Comparison of ENCODE assay signal across 18 cellular contexts in genomic region chr2:12110074-12110473, GRCh38.
DNase-seq lines count a peak whose midpoint lies in the region; ATAC-seq and TF ChIP-seq lines count a peak whose summit lies in the region.
"Had no signal": no experiment of that assay in that cellular context is flagged by ENCODE, and none has a peak within 500 bp of the region (broad histone marks: within the 10 kb centered on the region; RNA-seq: fewer than 3 reads in every experiment).

No MANE protein-coding gene starts in this region.

- CTCF ChIA-PET in activated CD4-positive, alpha-beta memory T cell treated with anti-CD3 and anti-CD28 coated beads for 36 hours (lab: Charles Lee), result no interaction called here
- CTCF ChIA-PET in activated CD4-positive, alpha-beta memory T cell treated with anti-CD3 and anti-CD28 coated beads, Interleukin-2, amount 10 ng/mL, durations not matched to agents 7 days and 5 days (lab: Charles Lee), result no interaction called here
- CTCF ChIA-PET in activated B cell treated with CpG ODN at 0.5 μM for 24 hours (lab: Charles Lee), result no interaction called here

- no peak for ATAC-seq in activated B cell treated with CpG ODN at 0.5 μM for 24 hours (ENCODE audit: low read depth)
- peak; percentile 20 for ATAC-seq in stimulated activated naive CD8-positive, alpha-beta T cell treated with anti-CD3 and anti-CD28 coated beads, Interleukin-15, Interleukin-2, amounts not matched to agents 100 U/mL and 50 U/mL, for 24 hours

- H3K9me3 ChIP-seq in smooth muscle cell (replicated peaks; ENCODE audit: low read depth), result no peaks in the 10 kb centered on the region
- H3K9me3 ChIP-seq: thyroid gland had no signal

- no peaks in the 10 kb centered on the region for H3F3A ChIP-seq in smooth muscle cell (ENCODE audit: low read depth)

- no peaks in the 10 kb centered on the region for H4K20me1 ChIP-seq in smooth muscle cell (ENCODE audit: low read depth)

- no peak overlapping the region for H3K27ac ChIP-seq in smooth muscle cell (ENCODE audit: low read depth)
- H3K27ac ChIP-seq: coronary artery, thyroid gland had no signal

- peak overlapping the region; percentile 3 for H3K4me3 Mint-ChIP-seq in activated CD4-positive, alpha-beta memory T cell treated with anti-CD3 and anti-CD28 coated beads for 36 hours
- H3K4me3 Mint-ChIP-seq in activated CD4-positive, alpha-beta memory T cell treated with anti-CD3 and anti-CD28 coated beads, Interleukin-2, amount 10 ng/mL, durations not matched to agents 7 days and 5 days, result no peak overlapping the region
- peak overlapping the region; percentile 24 for H3K4me3 Mint-ChIP-seq in activated B cell treated with CpG ODN at 0.5 μM for 24 hours

- WGBS in smooth muscle cell (ENCODE audit: low lambda C conversion rate), result 78% methylated on average over 4 of the region's 4 CpGs

- no peaks in the 10 kb centered on the region for H3K27me3 ChIP-seq in smooth muscle cell (ENCODE audit: low read depth)
- H3K27me3 ChIP-seq: thyroid gland had no signal

- H3K36me3 ChIP-seq in smooth muscle cell (ENCODE audit: low read depth), result no peaks in the 10 kb centered on the region
- H3K36me3 ChIP-seq: thyroid gland had no signal

- TF ChIP-seq CTCF in activated B cell treated with CpG ODN at 0.5 μM for 24 hours (IDR thresholded peaks at IDR 0.05) (no peak), fibroblast of mammary gland (conservative IDR thresholded peaks at IDR 0.05; ENCODE audit: control insufficient read depth, insufficient read depth, low read depth, low read length) (no peak), smooth muscle cell (IDR thresholded peaks at IDR 0.05; ENCODE audit: borderline replicate concordance, insufficient read depth, poor library complexity, severe bottlenecking) (no peak)

- H3K79me2 ChIP-seq in smooth muscle cell (ENCODE audit: low read depth), result no peaks in the 10 kb centered on the region

- no peaks in the 10 kb centered on the region for H3K9me3 Mint-ChIP-seq in activated CD4-positive, alpha-beta memory T cell treated with anti-CD3 and anti-CD28 coated beads for 36 hours
- H3K9me3 Mint-ChIP-seq in activated CD4-positive, alpha-beta memory T cell treated with anti-CD3 and anti-CD28 coated beads, Interleukin-2, amount 10 ng/mL, durations not matched to agents 7 days and 5 days, result no peaks in the 10 kb centered on the region
- no peaks in the 10 kb centered on the region for H3K9me3 Mint-ChIP-seq in activated B cell treated with CpG ODN at 0.5 μM for 24 hours

- H3K4me2 ChIP-seq in smooth muscle cell, result no peak overlapping the region

- no peak for DNase-seq in activated CD4-positive, alpha-beta memory T cell treated with anti-CD3 and anti-CD28 coated beads for 36 hours
- no peak for DNase-seq in activated CD4-positive, alpha-beta memory T cell treated with anti-CD3 and anti-CD28 coated beads, Interleukin-2, amount 10 ng/mL, durations not matched to agents 7 days and 5 days
- no peak for DNase-seq in activated B cell treated with CpG ODN at 0.5 μM for 24 hours
- peak; percentile 10 for DNase-seq in fibroblast of mammary gland (ENCODE audit: low read depth)
- no peak for DNase-seq in stimulated activated naive CD8-positive, alpha-beta T cell treated with anti-CD3 and anti-CD28 coated beads, Interleukin-15, Interleukin-2, amounts not matched to agents 100 U/mL and 50 U/mL, for 24 hours
- no peak for DNase-seq in NCI-H510A (lab: John Stamatoyannopoulos, UW)
- DNase-seq in smooth muscle cell (lab: John Stamatoyannopoulos, UW; ENCODE audit: unreplicated experiment), result no peak
- DNase-seq in A172 (ENCODE audit: low spot score), result no peak
- DNase-seq: activated CD8-positive, alpha-beta memory T cell treated with anti-CD3 and anti-CD28 coated beads, Interleukin-2, amount 50 U/mL, for 4 hours; DMS53; erythroblast; HCEC 1CT; NCI-H2029 treated with DMSO at 0.1 percent for 48 hours; NK-92 treated with Interleukin-12 subunit alpha and Interleukin-12 subunit beta, amount 100 ng/mL, for 24 hours; SIG-M5; small intestine; thyroid gland had no signal

- no peaks in the 10 kb centered on the region for H3K4me1 ChIP-seq in smooth muscle cell (ENCODE audit: low read depth)
- H3K4me1 ChIP-seq: thyroid gland had no signal

- no peak overlapping the region for H3K27ac Mint-ChIP-seq in activated CD4-positive, alpha-beta memory T cell treated with anti-CD3 and anti-CD28 coated beads for 36 hours
- H3K27ac Mint-ChIP-seq in activated CD4-positive, alpha-beta memory T cell treated with anti-CD3 and anti-CD28 coated beads, Interleukin-2, amount 10 ng/mL, durations not matched to agents 7 days and 5 days, result no peak overlapping the region
- H3K27ac Mint-ChIP-seq in activated B cell treated with CpG ODN at 0.5 μM for 24 hours, result no peak overlapping the region

- H3K36me3 Mint-ChIP-seq in activated CD4-positive, alpha-beta memory T cell treated with anti-CD3 and anti-CD28 coated beads for 36 hours, result no peaks in the 10 kb centered on the region
- no peaks in the 10 kb centered on the region for H3K36me3 Mint-ChIP-seq in activated CD4-positive, alpha-beta memory T cell treated with anti-CD3 and anti-CD28 coated beads, Interleukin-2, amount 10 ng/mL, durations not matched to agents 7 days and 5 days (ENCODE audit: low read depth)
- no peaks in the 10 kb centered on the region for H3K36me3 Mint-ChIP-seq in activated B cell treated with CpG ODN at 0.5 μM for 24 hours (ENCODE audit: low read depth)

- H2AFZ ChIP-seq in smooth muscle cell (ENCODE audit: low read depth), result no peak overlapping the region

- intact Hi-C loops in activated CD4-positive, alpha-beta memory T cell treated with anti-CD3 and anti-CD28 coated beads for 36 hours (cut with micrococcal nuclease), result no loop called here
- intact Hi-C loops in activated B cell treated with CpG ODN at 0.5 μM for 24 hours (cut with micrococcal nuclease), result no loop called here

- POLR2A ChIA-PET in activated CD4-positive, alpha-beta memory T cell treated with anti-CD3 and anti-CD28 coated beads for 36 hours (lab: Charles Lee), result no interaction called here
- POLR2A ChIA-PET in activated CD4-positive, alpha-beta memory T cell treated with anti-CD3 and anti-CD28 coated beads, Interleukin-2, amount 10 ng/mL, durations not matched to agents 7 days and 5 days (lab: Charles Lee), result interaction anchor here (0.6 kb wide), 1 partner anchor 9 kb away, joined by 3 read pairs; no protein-coding TSS in a partner anchor
- POLR2A ChIA-PET in activated B cell treated with CpG ODN at 0.5 μM for 24 hours (lab: Charles Lee), result no interaction called here

- H3K4me3 ChIP-seq in fibroblast of mammary gland (ENCODE audit: control insufficient read depth, low read depth, low read length) (no peak overlapping the region), smooth muscle cell (no peak overlapping the region)
- H3K4me3 ChIP-seq: coronary artery, thyroid gland had no signal

- peaks cover 19% of the 10 kb centered on the region for H3K4me1 Mint-ChIP-seq in activated CD4-positive, alpha-beta memory T cell treated with anti-CD3 and anti-CD28 coated beads for 36 hours (ENCODE audit: low read depth)
- peaks cover 17% of the 10 kb centered on the region for H3K4me1 Mint-ChIP-seq in activated CD4-positive, alpha-beta memory T cell treated with anti-CD3 and anti-CD28 coated beads, Interleukin-2, amount 10 ng/mL, durations not matched to agents 7 days and 5 days
- peaks cover 62% of the 10 kb centered on the region for H3K4me1 Mint-ChIP-seq in activated B cell treated with CpG ODN at 0.5 μM for 24 hours

- H3K9ac ChIP-seq in smooth muscle cell (ENCODE audit: low read depth), result no peak overlapping the region

- H3K27me3 Mint-ChIP-seq in activated CD4-positive, alpha-beta memory T cell treated with anti-CD3 and anti-CD28 coated beads for 36 hours, result no peaks in the 10 kb centered on the region
- peaks cover 2% of the 10 kb centered on the region for H3K27me3 Mint-ChIP-seq in activated CD4-positive, alpha-beta memory T cell treated with anti-CD3 and anti-CD28 coated beads, Interleukin-2, amount 10 ng/mL, durations not matched to agents 7 days and 5 days
- H3K27me3 Mint-ChIP-seq in activated B cell treated with CpG ODN at 0.5 μM for 24 hours, result no peaks in the 10 kb centered on the region
